Comparison of ENCODE assay signal across 1 cellular context in the genomic region with DNA sequence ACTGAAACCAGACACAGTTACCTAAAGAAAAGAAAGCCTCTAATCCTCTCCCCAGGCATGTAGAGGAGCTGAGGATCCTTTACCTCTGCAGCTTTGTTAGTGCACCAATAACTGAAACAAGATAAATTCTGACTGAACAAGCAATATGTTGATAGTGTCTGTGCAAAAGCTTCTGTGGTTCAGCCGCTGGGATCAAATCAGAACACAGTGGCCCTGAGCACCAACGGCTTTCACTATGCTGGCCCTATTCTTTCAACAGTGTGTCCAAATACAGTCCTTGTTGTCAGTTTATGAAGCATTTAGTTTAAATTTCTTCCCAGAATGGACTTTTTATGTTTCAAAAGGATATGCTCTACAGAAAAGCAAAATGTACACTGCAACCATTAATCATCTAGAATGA.
TF ChIP-seq lines count a peak whose summit lies in the region.

No MANE protein-coding gene starts in this region.

TF ChIP-seq in HepG2, 621 proteins besides CTCF, POLR2A, EP300 and RAD21:
- TF ChIP-seq, protein P1, sequence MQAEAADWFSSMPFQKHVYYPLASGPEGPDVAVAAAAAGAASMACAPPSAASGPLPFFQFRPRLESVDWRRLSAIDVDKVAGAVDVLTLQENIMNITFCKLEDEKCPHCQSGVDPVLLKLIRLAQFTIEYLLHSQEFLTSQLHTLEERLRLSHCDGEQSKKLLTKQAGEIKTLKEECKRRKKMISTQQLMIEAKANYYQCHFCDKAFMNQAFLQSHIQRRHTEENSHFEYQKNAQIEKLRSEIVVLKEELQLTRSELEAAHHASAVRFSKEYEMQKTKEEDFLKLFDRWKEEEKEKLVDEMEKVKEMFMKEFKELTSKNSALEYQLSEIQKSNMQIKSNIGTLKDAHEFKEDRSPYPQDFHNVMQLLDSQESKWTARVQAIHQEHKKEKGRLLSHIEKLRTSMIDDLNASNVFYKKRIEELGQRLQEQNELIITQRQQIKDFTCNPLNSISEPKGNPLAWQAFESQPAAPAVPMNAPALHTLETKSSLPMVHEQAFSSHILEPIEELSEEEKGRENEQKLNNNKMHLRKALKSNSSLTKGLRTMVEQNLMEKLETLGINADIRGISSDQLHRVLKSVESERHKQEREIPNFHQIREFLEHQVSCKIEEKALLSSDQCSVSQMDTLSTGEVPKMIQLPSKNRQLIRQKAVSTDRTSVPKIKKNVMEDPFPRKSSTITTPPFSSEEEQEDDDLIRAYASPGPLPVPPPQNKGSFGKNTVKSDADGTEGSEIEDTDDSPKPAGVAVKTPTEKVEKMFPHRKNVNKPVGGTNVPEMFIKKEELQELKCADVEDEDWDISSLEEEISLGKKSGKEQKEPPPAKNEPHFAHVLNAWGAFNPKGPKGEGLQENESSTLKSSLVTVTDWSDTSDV (CRISPR knock-in tag; IDR thresholded peaks at IDR 0.05), result no peak
- TF ChIP-seq ATAD3A (CRISPR knock-in tag; IDR thresholded peaks at IDR 0.05) (no peak), ZNF20 (CRISPR knock-in tag; IDR thresholded peaks at IDR 0.05) (no peak), ZNF878 (CRISPR knock-in tag; IDR thresholded peaks at IDR 0.05) (no peak), ZNF577 (CRISPR knock-in tag; IDR thresholded peaks at IDR 0.05; ENCODE audit: borderline replicate concordance, low read depth) (no peak), NR2F6 (IDR thresholded peaks at IDR 0.05) (no peak), NR2F6 (CRISPR knock-in tag; IDR thresholded peaks at IDR 0.05) (no peak), ZNF629 (CRISPR knock-in tag; conservative IDR thresholded peaks at IDR 0.05) (no peak)
- TF ChIP-seq, protein P2, sequence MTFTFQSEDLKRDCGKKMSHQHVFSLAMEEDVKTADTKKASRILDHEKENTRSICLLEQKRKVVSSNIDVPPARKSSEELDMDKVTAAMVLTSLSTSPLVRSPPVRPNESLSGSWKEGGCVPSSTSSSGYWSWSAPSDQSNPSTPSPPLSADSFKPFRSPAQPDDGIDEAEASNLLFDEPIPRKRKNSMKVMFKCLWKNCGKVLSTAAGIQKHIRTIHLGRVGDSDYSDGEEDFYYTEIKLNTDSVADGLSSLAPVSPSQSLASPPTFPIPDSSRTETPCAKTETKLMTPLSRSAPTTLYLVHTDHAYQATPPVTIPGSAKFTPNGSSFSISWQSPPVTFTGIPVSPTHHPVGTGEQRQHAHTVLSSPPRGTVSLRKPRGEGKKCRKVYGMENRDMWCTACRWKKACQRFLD (CRISPR knock-in tag; IDR thresholded peaks at IDR 0.05; ENCODE audit: borderline replicate concordance), result no peak
- TF ChIP-seq, protein P3, sequence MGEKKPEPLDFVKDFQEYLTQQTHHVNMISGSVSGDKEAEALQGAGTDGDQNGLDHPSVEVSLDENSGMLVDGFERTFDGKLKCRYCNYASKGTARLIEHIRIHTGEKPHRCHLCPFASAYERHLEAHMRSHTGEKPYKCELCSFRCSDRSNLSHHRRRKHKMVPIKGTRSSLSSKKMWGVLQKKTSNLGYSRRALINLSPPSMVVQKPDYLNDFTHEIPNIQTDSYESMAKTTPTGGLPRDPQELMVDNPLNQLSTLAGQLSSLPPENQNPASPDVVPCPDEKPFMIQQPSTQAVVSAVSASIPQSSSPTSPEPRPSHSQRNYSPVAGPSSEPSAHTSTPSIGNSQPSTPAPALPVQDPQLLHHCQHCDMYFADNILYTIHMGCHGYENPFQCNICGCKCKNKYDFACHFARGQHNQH (CRISPR knock-in tag; IDR thresholded peaks at IDR 0.05), result no peak
